Comparison of ENCODE assay signal across 1 cellular context in genomic region chr1:240280560-240281322, GRCh38.
TF ChIP-seq lines count a peak whose summit lies in the region.

No MANE protein-coding gene starts in this region.

TF ChIP-seq in HEK293, 187 proteins besides CTCF, POLR2A, EP300 and RAD21 (continued from another document):
- TF ChIP-seq ZNF37A (tag by site-specific recombination; IDR thresholded peaks at IDR 0.05) = no peak
- TF ChIP-seq PRDM4 (tag by site-specific recombination; IDR thresholded peaks at IDR 0.05) = no peak
